ENCODE assay signal across 1 cellular context in the genomic region with DNA sequence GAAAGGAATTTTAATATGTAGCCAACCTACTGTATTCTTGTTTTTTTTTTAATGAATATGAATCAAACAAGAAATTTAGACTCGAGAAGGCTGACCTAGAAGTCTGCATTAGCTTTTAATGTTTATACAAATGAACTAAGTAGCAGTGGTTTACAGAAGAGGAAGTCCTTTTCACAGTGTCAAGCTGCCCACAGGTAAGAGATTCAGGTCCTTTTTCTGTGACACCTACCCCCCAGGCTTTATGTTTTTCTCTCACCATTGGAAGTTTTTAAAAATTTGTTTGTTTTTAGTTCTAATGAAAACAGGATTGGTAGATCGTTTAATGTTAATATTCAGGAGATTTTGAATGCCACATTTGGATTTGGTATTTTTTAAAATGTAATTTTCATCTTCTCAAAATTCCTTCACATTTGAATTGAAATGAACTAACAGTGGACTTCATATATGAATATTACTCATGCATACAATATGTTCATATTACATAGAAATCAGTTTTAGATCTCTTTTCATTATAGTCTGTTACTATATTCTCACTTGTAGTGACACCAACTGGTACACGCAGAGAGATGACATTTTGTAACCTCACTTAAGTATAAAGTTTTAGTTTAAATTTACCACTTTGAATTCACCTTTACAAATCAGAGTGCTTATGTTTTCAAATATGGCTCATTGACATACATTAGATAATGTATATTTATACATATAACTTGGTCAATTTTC.
TF ChIP-seq lines count a peak whose summit lies in the region.

No MANE protein-coding gene starts in this region.

TF ChIP-seq in HCT116, 20 proteins besides CTCF, POLR2A, EP300 and RAD21 (continued from another document):
- TF ChIP-seq, protein P1, sequence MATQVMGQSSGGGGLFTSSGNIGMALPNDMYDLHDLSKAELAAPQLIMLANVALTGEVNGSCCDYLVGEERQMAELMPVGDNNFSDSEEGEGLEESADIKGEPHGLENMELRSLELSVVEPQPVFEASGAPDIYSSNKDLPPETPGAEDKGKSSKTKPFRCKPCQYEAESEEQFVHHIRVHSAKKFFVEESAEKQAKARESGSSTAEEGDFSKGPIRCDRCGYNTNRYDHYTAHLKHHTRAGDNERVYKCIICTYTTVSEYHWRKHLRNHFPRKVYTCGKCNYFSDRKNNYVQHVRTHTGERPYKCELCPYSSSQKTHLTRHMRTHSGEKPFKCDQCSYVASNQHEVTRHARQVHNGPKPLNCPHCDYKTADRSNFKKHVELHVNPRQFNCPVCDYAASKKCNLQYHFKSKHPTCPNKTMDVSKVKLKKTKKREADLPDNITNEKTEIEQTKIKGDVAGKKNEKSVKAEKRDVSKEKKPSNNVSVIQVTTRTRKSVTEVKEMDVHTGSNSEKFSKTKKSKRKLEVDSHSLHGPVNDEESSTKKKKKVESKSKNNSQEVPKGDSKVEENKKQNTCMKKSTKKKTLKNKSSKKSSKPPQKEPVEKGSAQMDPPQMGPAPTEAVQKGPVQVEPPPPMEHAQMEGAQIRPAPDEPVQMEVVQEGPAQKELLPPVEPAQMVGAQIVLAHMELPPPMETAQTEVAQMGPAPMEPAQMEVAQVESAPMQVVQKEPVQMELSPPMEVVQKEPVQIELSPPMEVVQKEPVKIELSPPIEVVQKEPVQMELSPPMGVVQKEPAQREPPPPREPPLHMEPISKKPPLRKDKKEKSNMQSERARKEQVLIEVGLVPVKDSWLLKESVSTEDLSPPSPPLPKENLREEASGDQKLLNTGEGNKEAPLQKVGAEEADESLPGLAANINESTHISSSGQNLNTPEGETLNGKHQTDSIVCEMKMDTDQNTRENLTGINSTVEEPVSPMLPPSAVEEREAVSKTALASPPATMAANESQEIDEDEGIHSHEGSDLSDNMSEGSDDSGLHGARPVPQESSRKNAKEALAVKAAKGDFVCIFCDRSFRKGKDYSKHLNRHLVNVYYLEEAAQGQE (IDR thresholded peaks at IDR 0.05; ENCODE audit: low read depth): no peak
- TF ChIP-seq JUND (IDR thresholded peaks at IDR 0.05): no peak
- TF ChIP-seq FOSL1 (IDR thresholded peaks at IDR 0.05; ENCODE audit: low read depth): no peak
- no peak for TF ChIP-seq ZNF274 (IDR thresholded peaks at IDR 0.05; ENCODE audit: low read depth, low read length)
- TF ChIP-seq MAX (IDR thresholded peaks at IDR 0.05): no peak
